20 cellular contexts compared by ENCODE assay signal in genomic region chr4:54668031-54668611, GRCh38.
"Had no signal": no experiment of that assay in that cellular context is flagged by ENCODE, and none has a peak within 500 bp of the region (broad histone marks: within the 10 kb centered on the region; RNA-seq: fewer than 3 reads in every experiment).

No MANE protein-coding gene starts in this region.

- H3K27me3 ChIP-seq: brain microvascular endothelial cell, heart left ventricle, right atrium auricular region, tibial artery had no signal

- H3K27ac ChIP-seq: brain microvascular endothelial cell, gastroesophageal sphincter, heart left ventricle, prostate gland, right atrium auricular region, tibial artery had no signal

- H3K36me3 Mint-ChIP-seq: activated naive CD4-positive, alpha-beta T cell treated with anti-CD3 and anti-CD28 coated beads, Interleukin-2, amount 10 ng/mL, durations not matched to agents 7 days and 5 days had no signal

- H3K4me3 ChIP-seq: gastroesophageal sphincter, heart left ventricle, prostate gland, right atrium auricular region, tibial artery had no signal

- H3K36me3 ChIP-seq: brain microvascular endothelial cell, gastroesophageal sphincter, heart left ventricle, prostate gland, right atrium auricular region, tibial artery had no signal

- DNase-seq: activated CD4-positive, alpha-beta T cell treated with anti-CD3 and anti-CD28 coated beads, Interleukin-2, amount 50 U/mL, for 1 hour; activated CD8-positive, alpha-beta memory T cell treated with anti-CD3 and anti-CD28 coated beads for 24 hours; activated CD8-positive, alpha-beta memory T cell treated with anti-CD3 and anti-CD28 coated beads, Interleukin-2, amount 50 U/mL, for 48 hours; activated effector memory CD4-positive, alpha-beta T cell treated with Interleukin-2 at 50 U/mL for 16 hours; activated naive CD4-positive, alpha-beta T cell treated with anti-CD3 and anti-CD28 coated beads, Interleukin-2, amount 10 ng/mL, durations not matched to agents 7 days and 5 days; activated T-cell treated with anti-CD3 and anti-CD28 coated beads, Interleukin-2, amount 50 U/mL, for 48 hours; aorta; brain microvascular endothelial cell; central memory CD4-positive, alpha-beta T cell; heart left ventricle; left cardiac atrium; mesenchymal stem cell; stimulated activated CD4-positive, alpha-beta T cell treated with anti-CD3 and anti-CD28 coated beads, Interleukin-2, amount 100 ng/mL, for 24 hours; stimulated activated naive CD4-positive, alpha-beta T cell treated with Interleukin-2 at 50 U/mL for 16 hours; SW 1271; tibial artery had no signal

- H3K9me3 Mint-ChIP-seq: activated naive CD4-positive, alpha-beta T cell treated with anti-CD3 and anti-CD28 coated beads, Interleukin-2, amount 10 ng/mL, durations not matched to agents 7 days and 5 days had no signal

- H3K4me1 Mint-ChIP-seq: activated naive CD4-positive, alpha-beta T cell treated with anti-CD3 and anti-CD28 coated beads, Interleukin-2, amount 10 ng/mL, durations not matched to agents 7 days and 5 days had no signal

- H3K4me3 Mint-ChIP-seq: activated naive CD4-positive, alpha-beta T cell treated with anti-CD3 and anti-CD28 coated beads, Interleukin-2, amount 10 ng/mL, durations not matched to agents 7 days and 5 days; neural crest cell had no signal

- H3K9me3 ChIP-seq: gastroesophageal sphincter, prostate gland, right atrium auricular region, tibial artery had no signal

- H3K27ac Mint-ChIP-seq: activated naive CD4-positive, alpha-beta T cell treated with anti-CD3 and anti-CD28 coated beads, Interleukin-2, amount 10 ng/mL, durations not matched to agents 7 days and 5 days had no signal

- H3K4me1 ChIP-seq: gastroesophageal sphincter, prostate gland, right atrium auricular region, tibial artery had no signal
